ENCODE assay signal across 25 cellular contexts in genomic region chr2:238030422-238031155, GRCh38. TPM values are rescaled to one million over a fixed set of nuclear protein-coding genes. Genes with fewer than 3 reads are reported as not detected.
DNase-seq lines count a peak whose midpoint lies in the region; ATAC-seq and TF ChIP-seq lines count a peak whose summit lies in the region.
"Had no signal": no experiment of that assay in that cellular context is flagged by ENCODE, and none has a peak within 500 bp of the region (broad histone marks: within the 10 kb centered on the region; RNA-seq: fewer than 3 reads in every experiment).

No MANE protein-coding gene starts in this region.

- no peak overlapping the region for H3K4me3 Mint-ChIP-seq in activated CD4-positive, alpha-beta T cell treated with anti-CD3 and anti-CD28 coated beads, Interleukin-2, amount 10 ng/mL, durations not matched to agents 24 days and 14 days
- H3K4me3 Mint-ChIP-seq in type B pancreatic cell, result no peak overlapping the region
- no peak overlapping the region for H3K4me3 Mint-ChIP-seq in activated T-helper 1 cell treated with anti-CD3 and anti-CD28 coated beads, Interleukin-12 subunit alpha, Interleukin-12 subunit beta, Interleukin-2, Interleukin-4 antibody, amounts not matched to agents 30 ng/mL and 10 ng/mL and 1 ng/mL, durations not matched to agents 14 hours and 24 hours and 36 hours
- H3K4me3 Mint-ChIP-seq: activated naive CD8-positive, alpha-beta T cell; activated T-cell treated with anti-CD3 and anti-CD28 coated beads, Interleukin-2, amount 50 U/mL, for 72 hours; central memory CD8-positive, alpha-beta T cell; stimulated activated naive B cell treated with anti-CD40 and anti-IgM and Interleukin-4, amounts not matched to agents 10 μg/mL and 1 μg/mL and 100 μg/mL, for 72 hours had no signal

- H3K9me3 ChIP-seq in Panc1 (ENCODE audit: control insufficient read depth, insufficient read depth, low read depth, low read length), result no peaks in the 10 kb centered on the region
- H3K9me3 ChIP-seq in esophagus muscularis mucosa, result no peaks in the 10 kb centered on the region
- H3K9me3 ChIP-seq: ascending aorta, BE2C, HAP-1, neutrophil had no signal

- H3K36me3 ChIP-seq in Panc1 (ENCODE audit: control insufficient read depth, insufficient read depth, low read length), result no peaks in the 10 kb centered on the region; the same call in 1 of the 2 replicates
- peaks cover 22 to 81% (median 67%) of the 10 kb centered on the region in 4 donors for H3K36me3 ChIP-seq in esophagus muscularis mucosa

- no peak for TF ChIP-seq POLR2A in esophagus muscularis mucosa (IDR thresholded peaks at IDR 0.05; ENCODE audit: low read depth)

- CTCF ChIA-PET in Panc1 (lab: Charles Lee), result no interaction called here

- WGBS in esophagus muscularis mucosa, result over 99% methylated on average over 8 of the region's 8 CpGs

- peaks cover 3% of the 10 kb centered on the region for H3K4me1 Mint-ChIP-seq in activated CD4-positive, alpha-beta T cell treated with anti-CD3 and anti-CD28 coated beads, Interleukin-2, amount 10 ng/mL, durations not matched to agents 24 days and 14 days
- H3K4me1 Mint-ChIP-seq in type B pancreatic cell (ENCODE audit: unreplicated experiment), result peaks cover 6% of the 10 kb centered on the region
- peaks cover 19% of the 10 kb centered on the region for H3K4me1 Mint-ChIP-seq in activated T-helper 1 cell treated with anti-CD3 and anti-CD28 coated beads, Interleukin-12 subunit alpha, Interleukin-12 subunit beta, Interleukin-2, Interleukin-4 antibody, amounts not matched to agents 30 ng/mL and 10 ng/mL and 1 ng/mL, durations not matched to agents 14 hours and 24 hours and 36 hours (ENCODE audit: low read depth)
- H3K4me1 Mint-ChIP-seq: central memory CD8-positive, alpha-beta T cell had no signal

- H3K27me3 Mint-ChIP-seq in activated CD4-positive, alpha-beta T cell treated with anti-CD3 and anti-CD28 coated beads, Interleukin-2, amount 10 ng/mL, durations not matched to agents 24 days and 14 days, result no peaks in the 10 kb centered on the region
- H3K27me3 Mint-ChIP-seq in type B pancreatic cell, result no peaks in the 10 kb centered on the region
- no peaks in the 10 kb centered on the region for H3K27me3 Mint-ChIP-seq in activated T-helper 1 cell treated with anti-CD3 and anti-CD28 coated beads, Interleukin-12 subunit alpha, Interleukin-12 subunit beta, Interleukin-2, Interleukin-4 antibody, amounts not matched to agents 30 ng/mL and 10 ng/mL and 1 ng/mL, durations not matched to agents 14 hours and 24 hours and 36 hours (ENCODE audit: insufficient read depth)
- H3K27me3 Mint-ChIP-seq: activated naive CD8-positive, alpha-beta T cell; central memory CD8-positive, alpha-beta T cell; stimulated activated naive B cell treated with anti-CD40 and anti-IgM and Interleukin-4, amounts not matched to agents 10 μg/mL and 1 μg/mL and 100 μg/mL, for 72 hours had no signal

- H3K4me1 ChIP-seq in Panc1 (ENCODE audit: control insufficient read depth, insufficient read depth, low read length), result no peaks in the 10 kb centered on the region
- H3K4me1 ChIP-seq in esophagus muscularis mucosa, result no peaks in the 10 kb centered on the region
- H3K4me1 ChIP-seq: ascending aorta, BE2C, HAP-1 had no signal

- no peak overlapping the region for H3K4me3 ChIP-seq in Panc1 (ENCODE audit: low read depth in 2 of 2, low read length in 2 of 2)
- H3K4me3 ChIP-seq in esophagus muscularis mucosa, result no peak overlapping the region
- H3K4me3 ChIP-seq: ascending aorta, HAP-1, K562 had no signal

- in situ Hi-C loops in Panc1 (cut with HindIII; ENCODE audit: low pct_unique_long_range_greater_than_20kb, low sequenced_read_pairs), result no loop called here

- H3K9me3 Mint-ChIP-seq in activated CD4-positive, alpha-beta T cell treated with anti-CD3 and anti-CD28 coated beads, Interleukin-2, amount 10 ng/mL, durations not matched to agents 24 days and 14 days, result no peaks in the 10 kb centered on the region
- H3K9me3 Mint-ChIP-seq in type B pancreatic cell, result no peaks in the 10 kb centered on the region
- no peaks in the 10 kb centered on the region for H3K9me3 Mint-ChIP-seq in activated T-helper 1 cell treated with anti-CD3 and anti-CD28 coated beads, Interleukin-12 subunit alpha, Interleukin-12 subunit beta, Interleukin-2, Interleukin-4 antibody, amounts not matched to agents 30 ng/mL and 10 ng/mL and 1 ng/mL, durations not matched to agents 14 hours and 24 hours and 36 hours
- H3K9me3 Mint-ChIP-seq: activated T-cell treated with anti-CD3 and anti-CD28 coated beads, Interleukin-2, amount 50 U/mL, for 72 hours; central memory CD8-positive, alpha-beta T cell; stimulated activated naive B cell treated with anti-CD40 and anti-IgM and Interleukin-4, amounts not matched to agents 10 μg/mL and 1 μg/mL and 100 μg/mL, for 72 hours had no signal

- H3K36me3 Mint-ChIP-seq in activated CD4-positive, alpha-beta T cell treated with anti-CD3 and anti-CD28 coated beads, Interleukin-2, amount 10 ng/mL, durations not matched to agents 24 days and 14 days (ENCODE audit: low read depth), result peaks cover 67% of the 10 kb centered on the region
- peaks cover 19% of the 10 kb centered on the region for H3K36me3 Mint-ChIP-seq in type B pancreatic cell
- peaks cover 62% of the 10 kb centered on the region for H3K36me3 Mint-ChIP-seq in activated T-helper 1 cell treated with anti-CD3 and anti-CD28 coated beads, Interleukin-12 subunit alpha, Interleukin-12 subunit beta, Interleukin-2, Interleukin-4 antibody, amounts not matched to agents 30 ng/mL and 10 ng/mL and 1 ng/mL, durations not matched to agents 14 hours and 24 hours and 36 hours (ENCODE audit: low read depth)

- DNase-seq in activated CD4-positive, alpha-beta T cell treated with anti-CD3 and anti-CD28 coated beads, Interleukin-2, amount 10 ng/mL, durations not matched to agents 24 days and 14 days, result no peak
- DNase-seq in activated CD4-positive, alpha-beta T cell treated with anti-CD3 and anti-CD28 coated beads, Interleukin-2, amount 50 U/mL, for 48 hours, result no peak
- DNase-seq in Panc1 (ENCODE audit: low read depth, low spot score), result no peak
- peak; percentile 33 for DNase-seq in iPS-NIHi11 (ENCODE audit: low spot score)
- peak; percentile 22 for DNase-seq in type B pancreatic cell (ENCODE audit: extremely low spot score, unreplicated experiment)
- DNase-seq in esophagus muscularis mucosa (ENCODE audit: extremely low spot score), result no peak
- DNase-seq in activated T-helper 1 cell treated with anti-CD3 and anti-CD28 coated beads, Interleukin-12 subunit alpha, Interleukin-12 subunit beta, Interleukin-2, Interleukin-4 antibody, amounts not matched to agents 30 ng/mL and 10 ng/mL and 1 ng/mL, durations not matched to agents 14 hours and 24 hours and 36 hours (ENCODE audit: low spot score), result no peak
- DNase-seq: activated T-cell treated with anti-CD3 and anti-CD28 coated beads, Interleukin-2, amount 50 U/mL, for 72 hours; BE2C; DMS79; kidney glomerular epithelial cell; mammary epithelial cell; NCI-H187 treated with DMSO at 0.1 percent for 48 hours; small intestine; stimulated activated CD4-positive, alpha-beta T cell treated with anti-CD3 and anti-CD28 coated beads, Interleukin-2, amount 100 ng/mL, for 24 hours; stimulated activated naive B cell treated with anti-CD40 and anti-IgM and Interleukin-4, amounts not matched to agents 10 μg/mL and 1 μg/mL and 100 μg/mL, for 72 hours had no signal

- H3K27me3 ChIP-seq in Panc1 (ENCODE audit: control insufficient read depth, insufficient read depth, low read length), result no peaks in the 10 kb centered on the region
- no peaks in the 10 kb centered on the region for H3K27me3 ChIP-seq in esophagus muscularis mucosa
- H3K27me3 ChIP-seq: ascending aorta, BE2C, neutrophil had no signal

- no peak overlapping the region for H3K27ac ChIP-seq in Panc1 (ENCODE audit: low read length)
- no peak overlapping the region for H3K27ac ChIP-seq in esophagus muscularis mucosa (replicated peaks in 1 of 4)
- H3K27ac ChIP-seq: ascending aorta, neutrophil had no signal

- ATAC-seq in Panc1 (peak; percentile 38; the same call in 1 of the 2 replicates), HG03439 (IDR thresholded peaks at IDR 0.05; ENCODE audit: unreplicated experiment) (no peak)
- ATAC-seq: activated CD4-positive, CD25-positive, alpha-beta regulatory T cell treated with anti-CD3 and anti-CD28 coated beads, Interleukin-2, amount 50 U/mL, for 24 hours; activated T-cell treated with anti-CD3 and anti-CD28 coated beads, Interleukin-2, amount 50 U/mL, for 72 hours; K562; Right ventricle myocardium inferior; stimulated activated naive B cell treated with anti-CD40 and anti-IgM and Interleukin-4, amounts not matched to agents 10 μg/mL and 1 μg/mL and 100 μg/mL, for 72 hours had no signal

- POLR2A ChIA-PET in Panc1 (lab: Charles Lee), result no interaction called here

- no peak for TF ChIP-seq CTCF in Panc1 (IDR thresholded peaks at IDR 0.05)
- no peak for TF ChIP-seq CTCF in type B pancreatic cell (conservative IDR thresholded peaks at IDR 0.05)
- TF ChIP-seq CTCF in esophagus muscularis mucosa (IDR thresholded peaks at IDR 0.05), result no peak

- intact Hi-C loops in activated CD4-positive, alpha-beta T cell treated with anti-CD3 and anti-CD28 coated beads, Interleukin-2, amount 10 ng/mL, durations not matched to agents 24 days and 14 days (cut with micrococcal nuclease), result no loop called here
- intact Hi-C loops in Panc1 (cut with micrococcal nuclease; ENCODE audit: unreplicated experiment) (no loop called here), esophagus muscularis mucosa (cut with DNase I) (no loop called here)
- intact Hi-C loops in activated T-helper 1 cell treated with anti-CD3 and anti-CD28 coated beads, Interleukin-12 subunit alpha, Interleukin-12 subunit beta, Interleukin-2, Interleukin-4 antibody, amounts not matched to agents 30 ng/mL and 10 ng/mL and 1 ng/mL, durations not matched to agents 14 hours and 24 hours and 36 hours (cut with micrococcal nuclease), result no loop called here

- peak overlapping the region; percentile 34 for H3K27ac Mint-ChIP-seq in activated CD4-positive, alpha-beta T cell treated with anti-CD3 and anti-CD28 coated beads, Interleukin-2, amount 10 ng/mL, durations not matched to agents 24 days and 14 days
- no peak overlapping the region for H3K27ac Mint-ChIP-seq in type B pancreatic cell
- H3K27ac Mint-ChIP-seq in activated T-helper 1 cell treated with anti-CD3 and anti-CD28 coated beads, Interleukin-12 subunit alpha, Interleukin-12 subunit beta, Interleukin-2, Interleukin-4 antibody, amounts not matched to agents 30 ng/mL and 10 ng/mL and 1 ng/mL, durations not matched to agents 14 hours and 24 hours and 36 hours, result no peak overlapping the region
- H3K27ac Mint-ChIP-seq: activated naive CD8-positive, alpha-beta T cell; activated T-cell treated with anti-CD3 and anti-CD28 coated beads, Interleukin-2, amount 50 U/mL, for 72 hours had no signal

- no TSS peak for BruUV-seq in Panc1 (replicated peaks; lab: Mats Ljungman, UMichigan)

- TF ChIP-seq EP300 in esophagus muscularis mucosa (IDR thresholded peaks at IDR 0.05), result no peak

RNA-seq across cellular contexts. Expression of gene SCLY, which starts 30.2 kb away (rescaled TPM):
- total RNA-seq in activated CD4-positive, alpha-beta T cell treated with anti-CD3 and anti-CD28 coated beads, Interleukin-2, amount 10 ng/mL, durations not matched to agents 24 days and 14 days, result 109 TPM in 2 replicates
- total RNA-seq in Panc1 (2021; ENCODE audit: unreplicated experiment) (31.4 TPM), type B pancreatic cell (ENCODE audit: low replicate concordance) (21.4 and 34.5 TPM in 2 replicates), esophagus muscularis mucosa (10 to 100 TPM in 3 of 4 donors, 1 to 10 TPM in 1; 9.8 to 17.9 (median 13.9) TPM)
- polyA plus RNA-seq in Panc1 (2012; ENCODE audit: insufficient read length), result 42.4 TPM
- total RNA-seq in activated T-helper 1 cell treated with anti-CD3 and anti-CD28 coated beads, Interleukin-12 subunit alpha, Interleukin-12 subunit beta, Interleukin-2, Interleukin-4 antibody, amounts not matched to agents 30 ng/mL and 10 ng/mL and 1 ng/mL, durations not matched to agents 14 hours and 24 hours and 36 hours, result 109 and 119 TPM in 2 replicates

Comparison
In these comparisons a context has a peak if more than half of its experiments do, and no peak if none do; other contexts are left out.
1. DNase-seq: peak in iPS-NIHi11 (single experiment) and type B pancreatic cell (single experiment); none in activated CD4-positive, alpha-beta T cell treated with anti-CD3 and anti-CD28 coated beads, Interleukin-2, amount 10 ng/mL, durations not matched to agents 24 days and 14 days (single experiment), activated CD4-positive, alpha-beta T cell treated with anti-CD3 and anti-CD28 coated beads, Interleukin-2, amount 50 U/mL, for 48 hours (0 of 2), Panc1 (single experiment), esophagus muscularis mucosa (single experiment) and activated T-helper 1 cell treated with anti-CD3 and anti-CD28 coated beads, Interleukin-12 subunit alpha, Interleukin-12 subunit beta, Interleukin-2, Interleukin-4 antibody, amounts not matched to agents 30 ng/mL and 10 ng/mL and 1 ng/mL, durations not matched to agents 14 hours and 24 hours and 36 hours (single experiment).